Comparison of ENCODE assay signal across 17 cellular contexts in the genomic region with DNA sequence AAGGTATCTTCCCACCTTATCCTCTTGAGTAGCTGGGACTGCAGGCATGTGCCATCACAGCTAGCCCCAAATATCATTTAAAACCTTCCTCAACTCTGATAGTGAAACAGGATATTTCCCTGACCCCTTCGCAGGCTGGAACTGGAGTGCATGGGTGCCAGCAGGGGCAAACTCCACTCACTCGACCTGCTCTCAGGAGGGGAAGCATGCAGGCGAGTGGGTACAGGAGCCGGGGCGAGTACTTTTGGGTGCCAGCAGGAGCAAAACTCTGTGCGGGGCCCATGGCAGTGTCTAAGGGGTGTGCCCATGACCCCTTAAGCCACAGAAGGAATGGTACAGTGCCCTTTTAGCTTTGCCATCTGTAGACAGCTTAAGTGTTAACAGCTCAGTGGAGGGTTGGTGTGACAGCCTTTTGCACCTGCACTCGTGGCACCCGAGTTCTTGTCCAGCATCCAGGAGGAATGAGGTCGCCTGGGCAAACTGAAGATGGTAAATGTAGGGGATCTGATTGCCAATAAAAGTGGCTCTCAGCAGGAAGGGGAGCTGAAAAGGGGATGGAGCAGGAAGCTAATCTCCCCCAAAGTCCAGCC.
"Had no signal": no experiment of that assay in that cellular context is flagged by ENCODE, and none has a peak within 500 bp of the region (broad histone marks: within the 10 kb centered on the region; RNA-seq: fewer than 3 reads in every experiment).

No MANE protein-coding gene starts in this region.

- H3K9me3 ChIP-seq: suprapubic skin, tibial artery, upper lobe of left lung, uterus had no signal

- H3K4me3 Mint-ChIP-seq: naive thymus-derived CD4-positive, alpha-beta T cell had no signal

- ATAC-seq: left colon; naive thymus-derived CD4-positive, alpha-beta T cell; right cardiac atrium had no signal

- H3K27me3 ChIP-seq: hepatocyte, suprapubic skin, tibial artery, upper lobe of left lung, uterus had no signal

- H3K36me3 ChIP-seq: suprapubic skin, upper lobe of left lung, uterus had no signal

- H3K4me3 ChIP-seq: coronary artery, hepatocyte, smooth muscle cell, suprapubic skin, tibial artery, upper lobe of left lung, uterus had no signal

- H3K4me1 ChIP-seq: upper lobe of left lung, uterus had no signal

- H3K27me3 Mint-ChIP-seq: naive thymus-derived CD4-positive, alpha-beta T cell had no signal

- H3K27ac ChIP-seq: coronary artery, hepatocyte, suprapubic skin, tibial artery, upper lobe of left lung, uterus had no signal

- H3K9me3 Mint-ChIP-seq: naive thymus-derived CD4-positive, alpha-beta T cell had no signal

- DNase-seq: effector CD8-positive, alpha-beta T cell; foreskin melanocyte; head of caudate nucleus; kidney; left colon; mammary epithelial cell; naive thymus-derived CD4-positive, alpha-beta T cell; right cardiac atrium; stimulated activated CD4-positive, alpha-beta T cell treated with anti-CD3 and anti-CD28 coated beads, Interleukin-2, amount 100 ng/mL, for 48 hours; stimulated activated naive CD4-positive, alpha-beta T cell treated with Interleukin-2 at 50 U/mL for 16 hours; tibial artery; upper lobe of left lung; uterus had no signal
